ENCODE assay signal across 9 cellular contexts in genomic region chr7:50812847-50813475, GRCh38. TPM values are rescaled to one million over a fixed set of nuclear protein-coding genes. Genes with fewer than 3 reads are reported as not detected.
A peak's percentile ranks its signal among the peaks of the same experiment; 100 is the strongest.
DNase-seq lines count a peak whose midpoint lies in the region; ATAC-seq, FAIRE-seq and TF ChIP-seq lines count a peak whose summit lies in the region.
"Had no signal": no experiment of that assay in that cellular context is flagged by ENCODE, and none has a peak within 500 bp of the region (broad histone marks: within the 10 kb centered on the region; RNA-seq: fewer than 3 reads in every experiment).

No MANE protein-coding gene starts in this region.

- H3K9me3 ChIP-seq in endothelial cell of umbilical vein (replicated peaks; ENCODE audit: control insufficient read depth, insufficient read depth, low read length) (no peaks in the 10 kb centered on the region), mesenchymal stem cell (ENCODE audit: control insufficient read depth, low read length) (no peaks in the 10 kb centered on the region), Karpas-422 (ENCODE audit: low read length) (no peaks in the 10 kb centered on the region)

- FAIRE-seq in endothelial cell of umbilical vein (lab: Jason Lieb, UNC), result peak; percentile 88

- H3K4me2 ChIP-seq in endothelial cell of umbilical vein (ENCODE audit: insufficient read depth, low read length), result no peak overlapping the region
- H3K4me2 ChIP-seq in mesenchymal stem cell (ENCODE audit: low read length, poor library complexity, severe bottlenecking), result no peak overlapping the region
- no peak overlapping the region for H3K4me2 ChIP-seq in Karpas-422 (ENCODE audit: low read depth, low read length, poor library complexity, severe bottlenecking)

- H3K9me1 ChIP-seq in endothelial cell of umbilical vein (replicated peaks; ENCODE audit: control insufficient read depth, extremely low read depth, insufficient read depth, low read length), result no peaks in the 10 kb centered on the region

- H3K79me1 ChIP-seq in mesenchymal stem cell (replicated peaks; ENCODE audit: low read length, poor library complexity, severe bottlenecking), result no peaks in the 10 kb centered on the region

- no peak for TF ChIP-seq POLR2A in endothelial cell of umbilical vein (IDR thresholded peaks at IDR 0.05; ENCODE audit: low read depth, low read length)

- peak overlapping the region; percentile 35 for H2AK5ac ChIP-seq in mesenchymal stem cell (ENCODE audit: low read length, severe bottlenecking)

- H2BK5ac ChIP-seq in mesenchymal stem cell (ENCODE audit: low read depth, low read length, poor library complexity, severe bottlenecking), result no peak overlapping the region

- no peak for ATAC-seq in HG02571 (IDR thresholded peaks at IDR 0.05; ENCODE audit: unreplicated experiment)

- no peak overlapping the region for H4K91ac ChIP-seq in mesenchymal stem cell (ENCODE audit: low read length)

- H2BK15ac ChIP-seq in mesenchymal stem cell (ENCODE audit: low read depth, poor library complexity, severe bottlenecking), result no peak overlapping the region

- H3K18ac ChIP-seq in mesenchymal stem cell (ENCODE audit: low read depth in 1 of 2, low read length in 2 of 2), result no peak overlapping the region

- H4K20me1 ChIP-seq in endothelial cell of umbilical vein (replicated peaks; ENCODE audit: control insufficient read depth, extremely low read depth, insufficient read depth, low read length) (no peaks in the 10 kb centered on the region), Karpas-422 (ENCODE audit: insufficient read depth, low read depth, low read length) (no peaks in the 10 kb centered on the region)

- H3K4me3 ChIP-seq in endothelial cell of umbilical vein (replicated peaks in 1 of 3; ENCODE audit: insufficient read depth in 1 of 3, low read depth in 1 of 3, low read length in 3 of 3) (no peak overlapping the region), mesenchymal stem cell (ENCODE audit: insufficient read depth in 1 of 2, low read depth in 1 of 2, low read length in 2 of 2) (no peak overlapping the region), Karpas-422 (ENCODE audit: low read length) (no peak overlapping the region)

- DNase-seq in AG08395 (ENCODE audit: low spot score) (peak; percentile 90), NCI-H226 (peak; percentile 83), endothelial cell of umbilical vein (ENCODE audit: low read depth, low spot score) (peak; percentile 83), mesenchymal stem cell (peak; percentile 79), Karpas-422 (no peak), 8988T (no peak), NCI-H2107 (lab: John Stamatoyannopoulos, UW) (no peak)
- DNase-seq: hippocampal formation had no signal

- H3K23ac ChIP-seq in mesenchymal stem cell (ENCODE audit: low read length in 2 of 2), result no peak overlapping the region

- no peak overlapping the region for H3K4ac ChIP-seq in mesenchymal stem cell (ENCODE audit: low read depth in 1 of 2, low read length in 2 of 2)

- POLR2A ChIA-PET in endothelial cell of umbilical vein (lab: Charles Lee), result no interaction called here

- TF ChIP-seq CTCF in endothelial cell of umbilical vein (IDR thresholded peaks at IDR 0.05; ENCODE audit: extremely low read depth in 1 of 2, insufficient read depth in 1 of 2, low read depth in 1 of 2, low read length in 2 of 2), result no peak

- no peak overlapping the region for H2BK12ac ChIP-seq in mesenchymal stem cell (ENCODE audit: low read length in 2 of 2)

- no TSS peak for BruUV-seq in endothelial cell of umbilical vein (replicated peaks; lab: Mats Ljungman, UMichigan)

- H3K9ac ChIP-seq in endothelial cell of umbilical vein (replicated peaks; ENCODE audit: extremely low read depth, insufficient read depth, low read length) (no peak overlapping the region), mesenchymal stem cell (ENCODE audit: low read length) (no peak overlapping the region), Karpas-422 (ENCODE audit: low read length) (no peak overlapping the region)

- peaks cover 18% of the 10 kb centered on the region for H3K4me1 ChIP-seq in endothelial cell of umbilical vein (ENCODE audit: control insufficient read depth, extremely low read depth, insufficient read depth, low read length)
- peaks cover 13% of the 10 kb centered on the region for H3K4me1 ChIP-seq in mesenchymal stem cell (ENCODE audit: control insufficient read depth, insufficient read depth, low read depth, low read length)
- peaks cover 10% of the 10 kb centered on the region for H3K4me1 ChIP-seq in Karpas-422 (ENCODE audit: low read length)

- dilution Hi-C loops in endothelial cell of umbilical vein (cut with MboI; ENCODE audit: extremely low pct_ligation_motif_present, low sequenced_read_pairs), result no loop called here

- no peak overlapping the region for H3K14ac ChIP-seq in mesenchymal stem cell (ENCODE audit: low read length in 2 of 2)

- no peak overlapping the region for H2BK120ac ChIP-seq in mesenchymal stem cell (ENCODE audit: low read depth, low read length)

- H3K36me3 ChIP-seq in endothelial cell of umbilical vein (ENCODE audit: control insufficient read depth in 2 of 2, extremely low read depth in 1 of 2, insufficient read depth in 2 of 2, low read length in 2 of 2) (no peaks in the 10 kb centered on the region), mesenchymal stem cell (ENCODE audit: control insufficient read depth in 1 of 2, insufficient read depth in 2 of 2, low read depth in 1 of 2, low read length in 2 of 2) (no peaks in the 10 kb centered on the region), Karpas-422 (ENCODE audit: insufficient read depth, low read length) (no peaks in the 10 kb centered on the region)

- H4K8ac ChIP-seq in mesenchymal stem cell (ENCODE audit: low read length), result no peak overlapping the region

- WGBS in mesenchymal stem cell, result 67% methylated on average over 1 of the region's 1 CpG

- intact Hi-C loops in endothelial cell of umbilical vein (cut with micrococcal nuclease), result no loop called here

- no peaks in the 10 kb centered on the region for H3K9me2 ChIP-seq in Karpas-422 (replicated peaks; ENCODE audit: insufficient read depth, low read length)

- H3K27me3 ChIP-seq in endothelial cell of umbilical vein (ENCODE audit: control insufficient read depth in 2 of 2, insufficient read depth in 2 of 2, low read length in 2 of 2), result no peaks in the 10 kb centered on the region
- peaks cover 0 to 12% of the 10 kb centered on the region in 2 experiments for H3K27me3 ChIP-seq in mesenchymal stem cell (ENCODE audit: control insufficient read depth in 1 of 2, insufficient read depth in 1 of 2, low read length in 2 of 2)
- H3K27me3 ChIP-seq in Karpas-422 (ENCODE audit: low read length), result peaks cover 4% of the 10 kb centered on the region; the same call in 1 of the 2 replicates

- H3K27ac ChIP-seq in endothelial cell of umbilical vein (ENCODE audit: insufficient read depth, low read depth, low read length), result peak overlapping the region; percentile 33
- H3K27ac ChIP-seq in mesenchymal stem cell (ENCODE audit: low read length, poor library complexity, severe bottlenecking), result no peak overlapping the region
- no peak overlapping the region for H3K27ac ChIP-seq in Karpas-422 (ENCODE audit: low read length)

- peak overlapping the region; percentile 70 for H2AFZ ChIP-seq in endothelial cell of umbilical vein (ENCODE audit: low read depth, low read length)
- no peak overlapping the region for H2AFZ ChIP-seq in mesenchymal stem cell (ENCODE audit: low read depth, low read length)
- no peak overlapping the region for H2AFZ ChIP-seq in Karpas-422 (ENCODE audit: low read length)

- H3K79me2 ChIP-seq in endothelial cell of umbilical vein (ENCODE audit: control insufficient read depth, insufficient read depth, low read length), result no peaks in the 10 kb centered on the region
- no peaks in the 10 kb centered on the region for H3K79me2 ChIP-seq in Karpas-422 (ENCODE audit: low read length)

- CTCF ChIA-PET in endothelial cell of umbilical vein (lab: Charles Lee), result no interaction called here

TF ChIP-seq in endothelial cell of umbilical vein, 7 proteins besides CTCF, POLR2A, EP300 and RAD21:
- peak; percentile 16 for TF ChIP-seq JUN (IDR thresholded peaks at IDR 0.05; ENCODE audit: borderline replicate concordance, insufficient read depth, insufficient read length, low read depth)
- no peak for TF ChIP-seq GATA2 (IDR thresholded peaks at IDR 0.05; ENCODE audit: insufficient read depth, insufficient read length, low read depth, low read length)

RNA-seq across cellular contexts. Expression of gene GRB10, which starts 30.3 kb away (rescaled TPM):
- 240 and 243 TPM in 2 replicates for total RNA-seq in endothelial cell of umbilical vein
- polyA plus RNA-seq in endothelial cell of umbilical vein, result 36.2 and 43.7 TPM in 2 replicates
- polyA plus RNA-seq in endothelial cell of umbilical vein (2011; cell fraction: cytosol; rRNA removed), result 30.5 and 31.8 TPM in 2 replicates
- polyA plus RNA-seq in endothelial cell of umbilical vein (2011; cell fraction: nucleus; rRNA removed), result 127 and 138 TPM in 2 replicates
- polyA plus RNA-seq in endothelial cell of umbilical vein (2012), result 81.9 and 101 TPM in 2 replicates
- polyA minus RNA-seq in endothelial cell of umbilical vein, result 129 and 144 TPM in 2 replicates
- polyA minus RNA-seq in endothelial cell of umbilical vein (2011; cell fraction: cytosol; rRNA and poly(A)+ RNA removed), result 19.9 TPM
- 265 and 279 TPM in 2 replicates for polyA minus RNA-seq in endothelial cell of umbilical vein (2011; cell fraction: nucleus; rRNA and poly(A)+ RNA removed)
- polyA plus RNA-seq in mesenchymal stem cell (2013, experiment 1 of 2), result 16.9 TPM
- polyA plus RNA-seq in mesenchymal stem cell (2013, experiment 2 of 2), result 16.6 TPM
- total RNA-seq in Karpas-422 (2014; rRNA removed; shearing (Covaris generic); ENCODE audit: low replicate concordance), result not detected in 2 replicates

Comparison
In these comparisons a context has a peak if more than half of its experiments do, and no peak if none do; other contexts are left out.
1. DNase-seq: peak in AG08395 (single experiment), NCI-H226 (single experiment), endothelial cell of umbilical vein (single experiment) and mesenchymal stem cell (single experiment); none in Karpas-422 (single experiment), 8988T (single experiment) and NCI-H2107 (single experiment).
2. RNA of gene GRB10, which starts 30.3 kb away (total RNA-seq): 240 to 243 TPM in endothelial cell of umbilical vein; not detected in Karpas-422; every median in the first group is over 100 times any median in the second.